ENCODE assay signal across 9 cellular contexts in the genomic region with DNA sequence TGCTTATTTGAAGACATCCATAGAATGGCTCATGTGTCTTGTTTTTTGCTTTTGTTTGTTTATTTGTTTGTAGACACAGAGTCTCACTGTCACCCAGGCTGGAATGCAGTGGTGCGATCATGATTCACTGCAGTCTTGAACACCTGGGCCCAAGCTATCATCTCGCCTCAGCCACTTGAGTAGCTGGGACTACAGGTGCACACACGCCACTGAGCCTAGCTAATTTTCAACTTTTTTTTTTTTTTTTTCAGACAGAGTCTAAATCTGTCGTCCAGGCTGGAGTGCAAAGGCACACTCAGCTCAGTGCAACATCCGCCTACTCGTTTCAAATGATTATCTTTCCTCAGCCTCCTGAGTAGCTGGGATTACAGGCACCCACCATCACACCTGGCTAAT.
DNase-seq lines count a peak whose midpoint lies in the region; ATAC-seq, FAIRE-seq and TF ChIP-seq lines count a peak whose summit lies in the region.
"Had no signal": no experiment of that assay in that cellular context is flagged by ENCODE, and none has a peak within 500 bp of the region (broad histone marks: within the 10 kb centered on the region; RNA-seq: fewer than 3 reads in every experiment).

No MANE protein-coding gene starts in this region.

- no peak for TF ChIP-seq CTCF in nephron progenitor cell (IDR thresholded peaks at IDR 0.05)

- no peak for DNase-seq in effector memory CD8-positive, alpha-beta T cell
- DNase-seq in H54 (ENCODE audit: insufficient read length, low spot score): no peak
- no peak for DNase-seq in nephron progenitor cell
- no peak for DNase-seq in NCI-H2227 (lab: John Stamatoyannopoulos, UW; ENCODE audit: unreplicated experiment)
- DNase-seq: NCI-H1436 had no signal

- no peaks in the 10 kb centered on the region for H3K9me3 Mint-ChIP-seq in effector memory CD8-positive, alpha-beta T cell
- H3K9me3 Mint-ChIP-seq in nephron progenitor cell: no peaks in the 10 kb centered on the region
- H3K9me3 Mint-ChIP-seq: T-helper 1 cell treated with Interleukin-12 subunit alpha and Interleukin-12 subunit beta and Interleukin-4 antibody, amounts not matched to agents 30 μg/mL and 1 μg/mL, for 36 hours had no signal

- ATAC-seq in GM18858 (IDR thresholded peaks at IDR 0.05; ENCODE audit: unreplicated experiment): peak; percentile 34
- ATAC-seq in GM19467 (IDR thresholded peaks at IDR 0.05; ENCODE audit: unreplicated experiment): peak; percentile 53
- ATAC-seq in HG03108 (IDR thresholded peaks at IDR 0.05; ENCODE audit: unreplicated experiment): peak; percentile 35
- no peak for ATAC-seq in effector memory CD8-positive, alpha-beta T cell (replicated peaks)

- H3K27me3 Mint-ChIP-seq in effector memory CD8-positive, alpha-beta T cell: no peaks in the 10 kb centered on the region
- H3K27me3 Mint-ChIP-seq in nephron progenitor cell (ENCODE audit: low read depth, poor library complexity): peaks cover 8% of the 10 kb centered on the region

- no peak for FAIRE-seq in H54 (lab: Jason Lieb, UNC)

- no peak overlapping the region for H3K4me3 Mint-ChIP-seq in effector memory CD8-positive, alpha-beta T cell
- H3K4me3 Mint-ChIP-seq in nephron progenitor cell: no peak overlapping the region
- H3K4me3 Mint-ChIP-seq: T-helper 1 cell treated with Interleukin-12 subunit alpha and Interleukin-12 subunit beta and Interleukin-4 antibody, amounts not matched to agents 30 μg/mL and 1 μg/mL, for 36 hours had no signal

- peaks cover under 1% of the 10 kb centered on the region for H3K36me3 Mint-ChIP-seq in effector memory CD8-positive, alpha-beta T cell (ENCODE audit: insufficient read depth)
- no peaks in the 10 kb centered on the region for H3K36me3 Mint-ChIP-seq in nephron progenitor cell (ENCODE audit: low read depth)

- TF ChIP-seq POLR2A in H54 (IDR thresholded peaks at IDR 0.05; ENCODE audit: low read depth, low read length): no peak

- peaks cover 29 to 41% of the 10 kb centered on the region in 2 donors for H3K4me1 Mint-ChIP-seq in effector memory CD8-positive, alpha-beta T cell (ENCODE audit: low read depth in 2 of 2)
- H3K4me1 Mint-ChIP-seq in nephron progenitor cell: peaks cover 40% of the 10 kb centered on the region

- H3K27ac Mint-ChIP-seq in effector memory CD8-positive, alpha-beta T cell: peak overlapping the region; percentile 10 to 58
- no peak overlapping the region for H3K27ac Mint-ChIP-seq in nephron progenitor cell
